ENCODE assay signal across 26 cellular contexts in genomic region chr3:125154110-125154509, GRCh38. TPM values are rescaled to one million over a fixed set of nuclear protein-coding genes. Genes with fewer than 3 reads are reported as not detected.
A peak's percentile ranks its signal among the peaks of the same experiment; 100 is the strongest.
DNase-seq lines count a peak whose midpoint lies in the region; ATAC-seq, FAIRE-seq and TF ChIP-seq lines count a peak whose summit lies in the region.
"Had no signal": no experiment of that assay in that cellular context is flagged by ENCODE, and none has a peak within 500 bp of the region (broad histone marks: within the 10 kb centered on the region; RNA-seq: fewer than 3 reads in every experiment).

No MANE protein-coding gene starts in this region.

- H3K9me3 Mint-ChIP-seq in activated CD8-positive, alpha-beta T cell treated with anti-CD3 and anti-CD28 coated beads for 36 hours, result no peaks in the 10 kb centered on the region
- H3K9me3 Mint-ChIP-seq in activated CD8-positive, alpha-beta T cell treated with anti-CD3 and anti-CD28 coated beads, Interleukin-2, amount 10 ng/mL, durations not matched to agents 7 days and 5 days (ENCODE audit: insufficient read depth), result no peaks in the 10 kb centered on the region
- H3K9me3 Mint-ChIP-seq in CD14-positive monocyte, result peaks cover 0 to 3% (median 0%) of the 10 kb centered on the region in 7 donors
- H3K9me3 Mint-ChIP-seq: CD8-positive, alpha-beta memory T cell; GM23338 had no signal

- H3K27ac ChIP-seq in PC-9, result no peak overlapping the region
- H3K27ac ChIP-seq in H1 (ENCODE audit: low read depth, low read length), result no peak overlapping the region
- H3K27ac ChIP-seq: 22Rv1, HL-60 had no signal

- H3K9me3 ChIP-seq in PC-9 (ENCODE audit: insufficient read depth, low read depth) (no peaks in the 10 kb centered on the region), H1 (ENCODE audit: insufficient read depth in 2 of 2, low read depth in 1 of 2, low read length in 1 of 2) (no peaks in the 10 kb centered on the region)

- no peak overlapping the region for H3K4me3 Mint-ChIP-seq in activated CD8-positive, alpha-beta T cell treated with anti-CD3 and anti-CD28 coated beads for 36 hours
- H3K4me3 Mint-ChIP-seq in activated CD8-positive, alpha-beta T cell treated with anti-CD3 and anti-CD28 coated beads, Interleukin-2, amount 10 ng/mL, durations not matched to agents 7 days and 5 days, result no peak overlapping the region
- H3K4me3 Mint-ChIP-seq in CD14-positive monocyte, result no peak overlapping the region
- H3K4me3 Mint-ChIP-seq: GM23338 had no signal

- no peak for TF ChIP-seq EP300 in H1 (IDR thresholded peaks at IDR 0.05; ENCODE audit: borderline replicate concordance in 1 of 2, low read depth in 2 of 2, low read length in 2 of 2)

- H3K4me1 Mint-ChIP-seq in activated CD8-positive, alpha-beta T cell treated with anti-CD3 and anti-CD28 coated beads for 36 hours (ENCODE audit: low read depth), result peaks cover 14% of the 10 kb centered on the region
- peaks cover 29% of the 10 kb centered on the region for H3K4me1 Mint-ChIP-seq in activated CD8-positive, alpha-beta T cell treated with anti-CD3 and anti-CD28 coated beads, Interleukin-2, amount 10 ng/mL, durations not matched to agents 7 days and 5 days (ENCODE audit: low read depth)
- peaks cover 34% of the 10 kb centered on the region for H3K4me1 Mint-ChIP-seq in CD14-positive monocyte

- H3K79me2 ChIP-seq in PC-9 (ENCODE audit: low read depth) (no peaks in the 10 kb centered on the region), H1 (ENCODE audit: control insufficient read depth in 1 of 2, insufficient read depth in 2 of 2, low read length in 2 of 2) (no peaks in the 10 kb centered on the region; a peak in 1 of 4 replicates)

- H3K9me2 ChIP-seq in PC-9 (ENCODE audit: insufficient read depth), result no peaks in the 10 kb centered on the region

- no peak overlapping the region for H4K8ac ChIP-seq in H1 (ENCODE audit: extremely low read depth, insufficient read depth, low read length)

- no peak for TF ChIP-seq POLR2A in H1 (IDR thresholded peaks at IDR 0.05; ENCODE audit: control extremely low read depth in 1 of 2, low read depth in 2 of 2, low read length in 2 of 2)

- H3K14ac ChIP-seq in H1 (ENCODE audit: insufficient read length), result no peak overlapping the region

- 96% methylated on average over 3 of the region's 3 CpGs; no CpG with 5 or more reads in 1 of the 2 experiments for WGBS in H1 (ENCODE audit: extremely low coverage in 1 of 2, insufficient coverage in 1 of 2, insufficient read length in 1 of 2, insufficient replicate concordance in 2 of 2, low coverage in 1 of 2, low lambda C conversion rate in 2 of 2, missing lambda C conversion rate in 1 of 2), 2 experiments

- H2AFZ ChIP-seq in PC-9 (no peak overlapping the region), H1 (ENCODE audit: low read length) (no peak overlapping the region)
- H2AFZ ChIP-seq: GM23338 had no signal

- no peaks in the 10 kb centered on the region for H3F3A ChIP-seq in PC-9 (ENCODE audit: insufficient read depth, low read depth)

- H4K91ac ChIP-seq in H1 (replicated peaks; ENCODE audit: insufficient read length, low read length), result no peak overlapping the region

- no peak overlapping the region for H3K9ac ChIP-seq in H1 (replicated peaks in 1 of 4; ENCODE audit: extremely low read depth in 1 of 4, low read depth in 3 of 4, low read length in 3 of 4)

- no peaks in the 10 kb centered on the region for H3K36me3 Mint-ChIP-seq in activated CD8-positive, alpha-beta T cell treated with anti-CD3 and anti-CD28 coated beads for 36 hours (ENCODE audit: low read depth)
- peaks cover 4% of the 10 kb centered on the region for H3K36me3 Mint-ChIP-seq in activated CD8-positive, alpha-beta T cell treated with anti-CD3 and anti-CD28 coated beads, Interleukin-2, amount 10 ng/mL, durations not matched to agents 7 days and 5 days (ENCODE audit: low read depth)
- peaks cover 0 to 2% of the 10 kb centered on the region in 2 donors for H3K36me3 Mint-ChIP-seq in CD14-positive monocyte
- H3K36me3 Mint-ChIP-seq: CD8-positive, alpha-beta memory T cell had no signal

- H2BK15ac ChIP-seq in H1 (ENCODE audit: low read length), result 0 out of 2 replicates have a peak overlapping the region, but pooled peaks have one; percentile 53

- no peaks in the 10 kb centered on the region for H3K27me3 ChIP-seq in PC-9 (ENCODE audit: insufficient read depth, low read depth)
- no peaks in the 10 kb centered on the region for H3K27me3 ChIP-seq in H1 (replicated peaks in 1 of 4; ENCODE audit: control insufficient read depth in 3 of 4, extremely low read depth in 1 of 4, insufficient read depth in 3 of 4, low read length in 3 of 4)

- no peak overlapping the region for H2AK5ac ChIP-seq in H1 (ENCODE audit: low read depth, low read length)

- no peaks in the 10 kb centered on the region for H3K79me1 ChIP-seq in H1 (ENCODE audit: low read depth, low read length)

- H3K56ac ChIP-seq in H1 (replicated peaks; ENCODE audit: insufficient read length, low read depth, low read length), result no peak overlapping the region

- BruUV-seq in PC-9 (replicated peaks; lab: Mats Ljungman, UMichigan), result TSS peak; percentile 24

- H3K4me2 ChIP-seq in PC-9 (no peak overlapping the region), H1 (ENCODE audit: insufficient read depth in 1 of 2, low read depth in 2 of 2, low read length in 2 of 2) (no peak overlapping the region)
- H3K4me2 ChIP-seq: GM23338 had no signal

- peaks cover 12% of the 10 kb centered on the region for H3K27me3 Mint-ChIP-seq in activated CD8-positive, alpha-beta T cell treated with anti-CD3 and anti-CD28 coated beads for 36 hours
- H3K27me3 Mint-ChIP-seq in activated CD8-positive, alpha-beta T cell treated with anti-CD3 and anti-CD28 coated beads, Interleukin-2, amount 10 ng/mL, durations not matched to agents 7 days and 5 days (ENCODE audit: low read depth), result peaks cover 27% of the 10 kb centered on the region
- peaks cover 0 to 3% (median 3%) of the 10 kb centered on the region in 3 donors for H3K27me3 Mint-ChIP-seq in CD14-positive monocyte (ENCODE audit: low read depth in 3 of 3)

- H4K20me1 ChIP-seq in PC-9 (ENCODE audit: insufficient read depth) (no peaks in the 10 kb centered on the region; the same call in 1 of the 2 replicates), H1 (replicated peaks in 1 of 2; ENCODE audit: control insufficient read depth in 1 of 2, insufficient read depth in 2 of 2, low read length in 2 of 2) (no peaks in the 10 kb centered on the region)

- CTCF ChIA-PET in activated CD8-positive, alpha-beta T cell treated with anti-CD3 and anti-CD28 coated beads for 36 hours (lab: Charles Lee), result interaction anchor here (0.8 to 1.2 kb wide), 2 partner anchors 9 to 33 kb away, joined by 3 read pairs; no protein-coding TSS in a partner anchor
- CTCF ChIA-PET in activated CD8-positive, alpha-beta T cell treated with anti-CD3 and anti-CD28 coated beads, Interleukin-2, amount 10 ng/mL, durations not matched to agents 7 days and 5 days (lab: Charles Lee), result no interaction called here
- CTCF ChIA-PET in PC-9 (lab: Charles Lee), result no interaction called here
- CTCF ChIA-PET in H1 (lab: Charles Lee; ENCODE audit: partially characterized antibody), result interaction anchor here (1.1 to 3.2 kb wide), 5 partner anchors 10 to 431 kb away, joined by 3 to 20 read pairs (median 3); no protein-coding TSS in a partner anchor

- H2BK5ac ChIP-seq in H1 (ENCODE audit: low read depth, low read length), result no peak overlapping the region

- no peak overlapping the region for H3K4me3 ChIP-seq in PC-9
- no peak overlapping the region for H3K4me3 ChIP-seq in H1 (ENCODE audit: extremely low read depth in 1 of 4, insufficient read depth in 2 of 4, low read depth in 3 of 4, low read length in 4 of 4)
- H3K4me3 ChIP-seq: GM23338 had no signal

- intact Hi-C loops in activated CD8-positive, alpha-beta T cell treated with anti-CD3 and anti-CD28 coated beads for 36 hours (cut with micrococcal nuclease), result loop anchor here (5.0 kb wide), 1 partner anchor 283 kb away; no protein-coding TSS in a partner anchor
- intact Hi-C loops in CD14-positive monocyte (cut with micrococcal nuclease) (no loop called here), PC-9 (cut with micrococcal nuclease; ENCODE audit: unreplicated experiment) (no loop called here)

- H3K4me1 ChIP-seq in PC-9 (replicated peaks; ENCODE audit: insufficient read depth), result no peaks in the 10 kb centered on the region
- H3K4me1 ChIP-seq in H1 (replicated peaks in 1 of 4; ENCODE audit: control insufficient read depth in 3 of 4, insufficient read depth in 4 of 4, low read length in 3 of 4), result peaks cover 2 to 9% (median 8%) of the 10 kb centered on the region in 4 experiments; a peak in 4 of 7 replicates

- DNase-seq in activated CD8-positive, alpha-beta T cell treated with anti-CD3 and anti-CD28 coated beads for 36 hours, result no peak
- no peak for DNase-seq in activated CD8-positive, alpha-beta T cell treated with anti-CD3 and anti-CD28 coated beads, Interleukin-2, amount 10 ng/mL, durations not matched to agents 7 days and 5 days
- no peak for DNase-seq in CD14-positive monocyte (ENCODE audit: low spot score)
- no peak for DNase-seq in PC-9
- DNase-seq in H1 (ENCODE audit: low read depth in 1 of 2, low spot score in 2 of 2), result no peak
- no peak for DNase-seq in NCI-H510A treated with DMSO at 0.1 percent for 48 hours (lab: John Stamatoyannopoulos, UW)
- DNase-seq in occipital lobe (lab: John Stamatoyannopoulos, UW), result no peak
- DNase-seq: ACHN; C1 segment of cervical spinal cord; Calu3; CD8-positive, alpha-beta memory T cell; DMS153; HCEC 1CT; KG1; NCI-H1092 treated with DMSO at 0.1 percent for 48 hours; NCI-H1436 treated with DMSO at 0.1 percent for 48 hours; NCI-H1930; NCI-H774; OCI-M1; RPMI8226; SHP77 had no signal

- FAIRE-seq in H1 (lab: Jason Lieb, UNC), result no peak

- no peaks in the 10 kb centered on the region for H3K36me3 ChIP-seq in PC-9 (ENCODE audit: low read depth)
- no peaks in the 10 kb centered on the region for H3K36me3 ChIP-seq in H1 (ENCODE audit: control insufficient read depth in 2 of 4, insufficient read depth in 4 of 4, low read length in 3 of 4)

- POLR2A ChIA-PET in activated CD8-positive, alpha-beta T cell treated with anti-CD3 and anti-CD28 coated beads for 36 hours (lab: Charles Lee), result interaction anchor here (1.3 kb wide), 1 partner anchor 43 kb away, joined by 3 read pairs; no protein-coding TSS in a partner anchor
- POLR2A ChIA-PET in activated CD8-positive, alpha-beta T cell treated with anti-CD3 and anti-CD28 coated beads, Interleukin-2, amount 10 ng/mL, durations not matched to agents 7 days and 5 days (lab: Charles Lee), result no interaction called here
- POLR2A ChIA-PET in PC-9 (lab: Charles Lee; ENCODE audit: unreplicated experiment), result interaction anchor here (0.7 kb wide), 1 partner anchor 60 kb away, joined by 3 read pairs; no protein-coding TSS in a partner anchor
- POLR2A ChIA-PET in H1 (lab: Charles Lee; ENCODE audit: partially characterized antibody), result interaction anchor here (1.5 kb wide), 1 partner anchor 38 kb away, joined by 4 read pairs; no protein-coding TSS in a partner anchor

- no peak for TF ChIP-seq RAD21 in H1 (IDR thresholded peaks at IDR 0.05 in 1 of 2, conservative IDR thresholded peaks at IDR 0.05 in 1 of 2; ENCODE audit: low read depth in 2 of 2, low read length in 2 of 2)

- no peaks in the 10 kb centered on the region; the same call in 1 of the 2 replicates for H3K23me2 ChIP-seq in H1 (ENCODE audit: low read depth, low read length)

- H2BK120ac ChIP-seq in H1 (replicated peaks; ENCODE audit: low read depth, low read length), result no peak overlapping the region

- H3K18ac ChIP-seq in H1 (ENCODE audit: extremely low read depth, low read length), result no peak overlapping the region

- no peak for ATAC-seq in activated CD8-positive, alpha-beta T cell treated with anti-CD3 and anti-CD28 coated beads for 36 hours
- ATAC-seq in activated CD8-positive, alpha-beta T cell treated with anti-CD3 and anti-CD28 coated beads, Interleukin-2, amount 10 ng/mL, durations not matched to agents 7 days and 5 days, result no peak
- no peak for ATAC-seq in esophagus mucosa
- ATAC-seq: GM23338 had no signal

- H2BK20ac ChIP-seq in H1 (ENCODE audit: low read length), result no peak overlapping the region; the same call in 1 of the 2 replicates

- no peak overlapping the region for H2BK12ac ChIP-seq in H1 (ENCODE audit: low read depth, low read length)

- H3K23ac ChIP-seq in H1 (ENCODE audit: insufficient read length), result no peak overlapping the region

- H4K5ac ChIP-seq in H1 (ENCODE audit: insufficient read length, low read depth, low read length), result no peak overlapping the region

- TF ChIP-seq CTCF in activated CD8-positive, alpha-beta T cell treated with anti-CD3 and anti-CD28 coated beads for 36 hours (IDR thresholded peaks at IDR 0.05), result no peak
- TF ChIP-seq CTCF in CD14-positive monocyte (IDR thresholded peaks at IDR 0.05), result no peak
- TF ChIP-seq CTCF in PC-9 (conservative IDR thresholded peaks at IDR 0.05), result no peak
- no peak for TF ChIP-seq CTCF in H1 (IDR thresholded peaks at IDR 0.05; ENCODE audit: control extremely low read depth in 1 of 3, insufficient read depth in 1 of 3, low read depth in 1 of 3, low read length in 3 of 3)

- H3K4ac ChIP-seq in H1 (replicated peaks; ENCODE audit: insufficient read length, low read depth, low read length), result no peak overlapping the region

- H3K27ac Mint-ChIP-seq in activated CD8-positive, alpha-beta T cell treated with anti-CD3 and anti-CD28 coated beads for 36 hours, result peak overlapping the region; percentile 23
- no peak overlapping the region for H3K27ac Mint-ChIP-seq in activated CD8-positive, alpha-beta T cell treated with anti-CD3 and anti-CD28 coated beads, Interleukin-2, amount 10 ng/mL, durations not matched to agents 7 days and 5 days
- peak overlapping the region in 6 of 7 donors; percentile 81 to 99 (median 96) for H3K27ac Mint-ChIP-seq in CD14-positive monocyte

RNA-seq across cellular contexts. Expression of gene SLC12A8, which starts 58.4 kb away (rescaled TPM):
- 1 to 10 TPM; 1.1 to 1.6 TPM for total RNA-seq in activated CD8-positive, alpha-beta T cell treated with anti-CD3 and anti-CD28 coated beads for 36 hours
- under 1 TPM; 0.45 to 0.50 TPM for total RNA-seq in activated CD8-positive, alpha-beta T cell treated with anti-CD3 and anti-CD28 coated beads, Interleukin-2, amount 10 ng/mL, durations not matched to agents 7 days and 5 days
- polyA plus RNA-seq in CD14-positive monocyte (under 1 TPM; 0.23 to 0.46 TPM), H1 (2011; rRNA removed) (14.4 and 16.9 TPM in 2 replicates)
- total RNA-seq in PC-9 (2021) (30.7 and 42.9 TPM in 2 replicates), esophagus mucosa (7.7 TPM), occipital lobe (2.7 TPM)
- total RNA-seq in H1 (2021; fragmentation: NEBNext Ultra II Directional; extraction: Animal tissue kit (Norgen Biotek cat#: 25700)), result 12.0 and 13.7 TPM in 2 replicates
- 12.0 TPM for polyA plus RNA-seq in H1 (2011; cell fraction: cytosol; rRNA removed)
- polyA plus RNA-seq in H1 (2011; cell fraction: nucleus; rRNA removed), result 21.0 TPM
- 9.7 to 11.8 TPM (median 10.8 TPM) in 4 replicates for polyA plus RNA-seq in H1 (2012, experiment 1 of 2)
- 8.0 TPM for polyA plus RNA-seq in H1 (2012, experiment 2 of 2)
- 9.6 TPM for polyA plus RNA-seq in H1 (2013, experiment 1 of 2)
- polyA plus RNA-seq in H1 (2013, experiment 2 of 2), result 9.6 TPM
- polyA minus RNA-seq in H1 (2011; rRNA and poly(A)+ RNA removed), result 21.4 and 25.0 TPM in 2 replicates
- 10.2 TPM for polyA minus RNA-seq in H1 (2011; cell fraction: cytosol; rRNA and poly(A)+ RNA removed)
- polyA minus RNA-seq in H1 (2011; cell fraction: nucleus; rRNA and poly(A)+ RNA removed), result 16.2 TPM
- total RNA-seq: G401 had no signal
- polyA plus RNA-seq: CD8-positive, alpha-beta memory T cell had no signal

Comparison
In these comparisons a context has a peak if more than half of its experiments do, and no peak if none do; other contexts are left out.
1. CTCF ChIA-PET loops: an anchor here in activated CD8-positive, alpha-beta T cell treated with anti-CD3 and anti-CD28 coated beads for 36 hours (0.8 to 1.2 kb wide) and H1 (1.1 to 3.2 kb wide); none called in activated CD8-positive, alpha-beta T cell treated with anti-CD3 and anti-CD28 coated beads, Interleukin-2, amount 10 ng/mL, durations not matched to agents 7 days and 5 days and PC-9.